Comparison of ENCODE assay signal across 20 cellular contexts in the genomic region with DNA sequence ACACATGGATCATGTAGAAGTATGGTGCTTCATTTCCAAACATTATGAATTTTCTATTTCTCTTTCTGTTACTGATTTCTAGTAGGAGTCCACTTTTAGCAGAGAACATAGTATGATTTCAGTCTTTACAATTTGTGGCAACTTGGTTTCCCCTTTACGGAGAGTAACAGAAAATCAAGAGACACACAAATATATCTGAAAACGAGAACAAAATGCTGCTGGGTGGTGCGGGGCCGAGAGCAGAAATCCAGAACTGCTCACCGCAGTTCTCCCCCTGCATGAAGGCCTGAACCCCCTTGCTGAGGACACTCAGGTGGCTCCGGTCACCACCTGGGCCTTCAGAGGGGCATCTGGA.
DNase-seq lines count a peak whose midpoint lies in the region; ATAC-seq and TF ChIP-seq lines count a peak whose summit lies in the region.
"Had no signal": no experiment of that assay in that cellular context is flagged by ENCODE, and none has a peak within 500 bp of the region (broad histone marks: within the 10 kb centered on the region; RNA-seq: fewer than 3 reads in every experiment).

No MANE protein-coding gene starts in this region.

- no peak overlapping the region for H2BK12ac ChIP-seq in neuronal stem cell (ENCODE audit: low read length)

- no peak for TF ChIP-seq POLR2A in uterus (IDR thresholded peaks at IDR 0.05)

- no peak overlapping the region for H3K4me3 ChIP-seq in MM.1S (ENCODE audit: low read length)
- H3K4me3 ChIP-seq in neuronal stem cell (ENCODE audit: low read length in 2 of 2): peak overlapping the region in 1 of 2 donors; percentile 74
- H3K4me3 ChIP-seq in uterus: no peak overlapping the region
- H3K4me3 ChIP-seq: body of pancreas, GM12878, SK-N-MC had no signal

- H2BK15ac ChIP-seq in neuronal stem cell (ENCODE audit: low read length): no peak overlapping the region

- no peak overlapping the region for H3K4ac ChIP-seq in neuronal stem cell (ENCODE audit: low read length)

- TF ChIP-seq CTCF in Calu3 (IDR thresholded peaks at IDR 0.05; ENCODE audit: unreplicated experiment): no peak
- no peak for TF ChIP-seq CTCF in MM.1S (IDR thresholded peaks at IDR 0.05; ENCODE audit: low read length)
- TF ChIP-seq CTCF in endothelial cell (IDR thresholded peaks at IDR 0.05; ENCODE audit: unreplicated experiment): no peak
- TF ChIP-seq CTCF in uterus (IDR thresholded peaks at IDR 0.05): no peak

- peaks cover 66% of the 10 kb centered on the region for H3K27me3 Mint-ChIP-seq in Calu3 (ENCODE audit: unreplicated experiment)
- no peaks in the 10 kb centered on the region for H3K27me3 Mint-ChIP-seq in endothelial cell (ENCODE audit: unreplicated experiment)

- H3K18ac ChIP-seq in neuronal stem cell (ENCODE audit: low read length): no peak overlapping the region

- H3K9me3 ChIP-seq in MM.1S (replicated peaks; ENCODE audit: insufficient read depth, low read length) (no peaks in the 10 kb centered on the region), neuronal stem cell (replicated peaks in 1 of 2; ENCODE audit: control insufficient read depth in 2 of 2, insufficient read depth in 1 of 2, low read depth in 1 of 2, low read length in 2 of 2) (no peaks in the 10 kb centered on the region), uterus (no peaks in the 10 kb centered on the region)
- H3K9me3 ChIP-seq: body of pancreas, neutrophil, right lobe of liver had no signal

- no peak overlapping the region for H2BK120ac ChIP-seq in neuronal stem cell (ENCODE audit: low read depth, low read length)

- WGBS in neuronal stem cell (ENCODE audit: extremely low coverage in 2 of 2, insufficient read length in 2 of 2, insufficient replicate concordance in 1 of 2), 2 donors: no CpG with 5 or more reads among the region's 6 CpGs

- no peak overlapping the region for H2AK5ac ChIP-seq in neuronal stem cell (ENCODE audit: low read depth, low read length)

- H3K9ac ChIP-seq in MM.1S (ENCODE audit: low read length): no peak overlapping the region
- no peak overlapping the region for H3K9ac ChIP-seq in neuronal stem cell (ENCODE audit: low read depth, low read length, poor library complexity)

- H3K27ac ChIP-seq in MM.1S (ENCODE audit: low read length) (no peak overlapping the region), neuronal stem cell (replicated peaks; ENCODE audit: low read length) (no peak overlapping the region), uterus (no peak overlapping the region)
- H3K27ac ChIP-seq: body of pancreas, neutrophil, right lobe of liver, SK-N-MC had no signal

- DNase-seq in Calu3: no peak
- peak; percentile 4 for DNase-seq in MM.1S
- DNase-seq in endothelial cell (ENCODE audit: low spot score): no peak
- DNase-seq in neuronal stem cell (ENCODE audit: low spot score): no peak
- DNase-seq in uterus: no peak
- no peak for DNase-seq in activated CD8-positive, alpha-beta memory T cell treated with anti-CD3 and anti-CD28 coated beads, Interleukin-2, amount 50 U/mL, for 48 hours
- no peak for DNase-seq in SHP77 treated with DMSO at 0.1 percent for 48 hours (lab: John Stamatoyannopoulos, UW)
- DNase-seq: activated naive CD4-positive, alpha-beta T cell treated with Interleukin-2 at 50 U/mL for 16 hours; effector CD4-positive, alpha-beta T cell; GDM1; NCI-H1048; NCI-H774; stimulated activated CD4-positive, alpha-beta T cell treated with anti-CD3 and anti-CD28 coated beads, Interleukin-1b, Interleukin-23, amount 100 ng/mL, for 48 hours had no signal

- H4K20me1 ChIP-seq in MM.1S (ENCODE audit: insufficient read depth, low read length): no peaks in the 10 kb centered on the region

- H4K91ac ChIP-seq in neuronal stem cell (ENCODE audit: low read depth, low read length, poor library complexity): no peak overlapping the region

- H3K27ac Mint-ChIP-seq in Calu3 (ENCODE audit: unreplicated experiment) (no peak overlapping the region), endothelial cell (ENCODE audit: unreplicated experiment) (no peak overlapping the region)
- H3K27ac Mint-ChIP-seq: activated CD4-positive, alpha-beta T cell treated with anti-CD3 and anti-CD28 coated beads for 36 hours had no signal

- H3K36me3 Mint-ChIP-seq in Calu3 (ENCODE audit: insufficient read depth, unreplicated experiment) (no peaks in the 10 kb centered on the region), endothelial cell (ENCODE audit: low read depth, unreplicated experiment) (peaks cover 3% of the 10 kb centered on the region)

- H2AFZ ChIP-seq in MM.1S (ENCODE audit: low read length): no peak overlapping the region
- H2AFZ ChIP-seq in neuronal stem cell (ENCODE audit: low read length): peak overlapping the region; percentile 85

- no peak overlapping the region for H3K23ac ChIP-seq in neuronal stem cell (ENCODE audit: low read depth, low read length, poor library complexity)

- BruUV-seq in Calu3 (replicated peaks; lab: Mats Ljungman, UMichigan): no TSS peak

- no peak overlapping the region for H2BK5ac ChIP-seq in neuronal stem cell (ENCODE audit: low read length)

- H3K27me3 ChIP-seq in MM.1S (replicated peaks; ENCODE audit: insufficient read depth, low read length): no peaks in the 10 kb centered on the region
- peaks cover 0 to 53% (median 5%) of the 10 kb centered on the region in 3 experiments for H3K27me3 ChIP-seq in neuronal stem cell (ENCODE audit: control insufficient read depth in 3 of 3, insufficient read depth in 3 of 3, low read depth in 1 of 3, low read length in 3 of 3)
- peaks cover 4 to 20% of the 10 kb centered on the region in 2 donors for H3K27me3 ChIP-seq in uterus

- H3K4me1 ChIP-seq in MM.1S (ENCODE audit: low read length) (no peaks in the 10 kb centered on the region), neuronal stem cell (ENCODE audit: control insufficient read depth in 2 of 2, insufficient read depth in 1 of 2, low read depth in 1 of 2, low read length in 2 of 2) (no peaks in the 10 kb centered on the region), uterus (peaks cover 0 to 7% of the 10 kb centered on the region in 2 donors)

- no peaks in the 10 kb centered on the region for H3K79me2 ChIP-seq in MM.1S (ENCODE audit: low read length)

- no peaks in the 10 kb centered on the region for H3K36me3 ChIP-seq in MM.1S (replicated peaks; ENCODE audit: insufficient read depth, low read length)
- no peaks in the 10 kb centered on the region for H3K36me3 ChIP-seq in neuronal stem cell (replicated peaks in 1 of 2; ENCODE audit: control insufficient read depth in 2 of 2, insufficient read depth in 2 of 2, low read length in 2 of 2)
- no peaks in the 10 kb centered on the region for H3K36me3 ChIP-seq in uterus
- H3K36me3 ChIP-seq: neutrophil, right lobe of liver had no signal

- H3K9me3 Mint-ChIP-seq in Calu3 (ENCODE audit: low read depth, unreplicated experiment): no peaks in the 10 kb centered on the region
- H3K9me3 Mint-ChIP-seq in endothelial cell (ENCODE audit: unreplicated experiment): no peaks in the 10 kb centered on the region

- no peaks in the 10 kb centered on the region for H3K4me1 Mint-ChIP-seq in Calu3 (ENCODE audit: low read depth, unreplicated experiment)
- peaks cover 7% of the 10 kb centered on the region for H3K4me1 Mint-ChIP-seq in endothelial cell (ENCODE audit: unreplicated experiment)

- CTCF ChIA-PET in Calu3 (lab: Charles Lee): interaction anchor here (0.6 kb wide), 1 partner anchor 529 kb away, joined by 11 read pairs; no protein-coding TSS in a partner anchor

- H3K4me3 Mint-ChIP-seq in Calu3 (ENCODE audit: low read depth, unreplicated experiment): peak overlapping the region; percentile 53
- H3K4me3 Mint-ChIP-seq in endothelial cell (ENCODE audit: unreplicated experiment): peak overlapping the region; percentile 83
- H3K4me3 Mint-ChIP-seq: activated CD4-positive, alpha-beta T cell treated with anti-CD3 and anti-CD28 coated beads for 36 hours had no signal

- H3K9me2 ChIP-seq in MM.1S (replicated peaks; ENCODE audit: insufficient read depth, low read length): no peaks in the 10 kb centered on the region

- H4K8ac ChIP-seq in neuronal stem cell (ENCODE audit: low read depth, low read length): no peak overlapping the region

- no peaks in the 10 kb centered on the region for H3K79me1 ChIP-seq in neuronal stem cell (ENCODE audit: low read depth, low read length)

- H3F3A ChIP-seq in MM.1S (ENCODE audit: insufficient read depth, low read length): no peaks in the 10 kb centered on the region

- no peak overlapping the region for H3K4me2 ChIP-seq in MM.1S (ENCODE audit: low read depth, low read length)
- no peak overlapping the region for H3K4me2 ChIP-seq in neuronal stem cell (ENCODE audit: insufficient read depth, low read length, poor library complexity, severe bottlenecking)

- ATAC-seq in HG03432 (IDR thresholded peaks at IDR 0.05; ENCODE audit: unreplicated experiment): no peak
- ATAC-seq: activated CD4-positive, alpha-beta T cell treated with anti-CD3 and anti-CD28 coated beads for 36 hours; GM12878 had no signal

- intact Hi-C loops in Calu3 (cut with micrococcal nuclease; ENCODE audit: unreplicated experiment) (no loop called here), uterus (cut with DNase I; ENCODE audit: low total_unique reads) (no loop called here)

- no peak overlapping the region for H3K14ac ChIP-seq in neuronal stem cell (ENCODE audit: low read length)
